ENCODE assay signal across 8 cellular contexts in genomic region chr10:119270893-119271361, GRCh38.
DNase-seq lines count a peak whose midpoint lies in the region; ATAC-seq, FAIRE-seq and TF ChIP-seq lines count a peak whose summit lies in the region.

No MANE protein-coding gene starts in this region.

- H3K9me3 Mint-ChIP-seq in astrocyte (ENCODE audit: unreplicated experiment) (no peaks in the 10 kb centered on the region), nephron progenitor cell (no peaks in the 10 kb centered on the region)

- H3K4me1 ChIP-seq in astrocyte (ENCODE audit: insufficient read depth, low read length) (peaks cover 20% of the 10 kb centered on the region), suprapubic skin (peaks cover 36% of the 10 kb centered on the region)

- H3K4me3 ChIP-seq in astrocyte (ENCODE audit: insufficient read depth, low read depth, low read length) = no peak overlapping the region
- no peak overlapping the region for H3K4me3 ChIP-seq in suprapubic skin

- H3K27me3 ChIP-seq in astrocyte (ENCODE audit: insufficient read depth, low read length) = peaks cover 2% of the 10 kb centered on the region
- no peaks in the 10 kb centered on the region for H3K27me3 ChIP-seq in suprapubic skin

- H3K27me3 Mint-ChIP-seq in astrocyte (ENCODE audit: low read depth, unreplicated experiment) (peaks cover 2% of the 10 kb centered on the region), nephron progenitor cell (ENCODE audit: low read depth, poor library complexity) (peaks cover 2% of the 10 kb centered on the region)

- H3K79me2 ChIP-seq in astrocyte (ENCODE audit: insufficient read depth, low read length) = peaks cover 25% of the 10 kb centered on the region

- H3K4me2 ChIP-seq in astrocyte (ENCODE audit: low read length) = peak overlapping the region; percentile 57

- peak; percentile 63 for ATAC-seq in HG02678 (IDR thresholded peaks at IDR 0.05; ENCODE audit: unreplicated experiment)

- 73% methylated on average over 16 of the region's 17 CpGs for WGBS in suprapubic skin

- no peak for TF ChIP-seq EP300 in suprapubic skin (IDR thresholded peaks at IDR 0.05)

- H3K36me3 ChIP-seq in astrocyte (ENCODE audit: insufficient read depth, low read length) = no peaks in the 10 kb centered on the region
- no peaks in the 10 kb centered on the region for H3K36me3 ChIP-seq in suprapubic skin

- H3K27ac ChIP-seq in astrocyte (ENCODE audit: low read depth, low read length) = no peak overlapping the region
- peak overlapping the region; percentile 51 for H3K27ac ChIP-seq in suprapubic skin

- DNase-seq in GM12891 (ENCODE audit: insufficient read length, low spot score) (no peak), SW480 (ENCODE audit: low spot score) (peak; percentile 82), astrocyte (ENCODE audit: low read depth) (peak; percentile 27), lung microvascular endothelial cell (ENCODE audit: low read depth in 2 of 2) (peak; percentile 81 to 91), suprapubic skin (ENCODE audit: low spot score in 2 of 2) (no peak), nephron progenitor cell (no peak), AG08395 (ENCODE audit: low spot score) (no peak)

- TF ChIP-seq POLR2A in GM12891 (IDR thresholded peaks at IDR 0.05; ENCODE audit: low read depth, low read length) (no peak), suprapubic skin (IDR thresholded peaks at IDR 0.05) (no peak)

- H3K9ac ChIP-seq in astrocyte (ENCODE audit: low read length) = no peak overlapping the region

- H4K20me1 ChIP-seq in astrocyte (ENCODE audit: insufficient read depth, low read length) = peaks cover 61% of the 10 kb centered on the region

- H3K9me3 ChIP-seq in astrocyte (ENCODE audit: insufficient read depth, low read depth, low read length) (no peaks in the 10 kb centered on the region), suprapubic skin (no peaks in the 10 kb centered on the region)

- no peak overlapping the region for H2AFZ ChIP-seq in astrocyte (ENCODE audit: low read depth, low read length)

- no peak for TF ChIP-seq CTCF in astrocyte (IDR thresholded peaks at IDR 0.05; ENCODE audit: insufficient read depth, low read depth, low read length)
- TF ChIP-seq CTCF in suprapubic skin (IDR thresholded peaks at IDR 0.05) = no peak
- TF ChIP-seq CTCF in nephron progenitor cell (IDR thresholded peaks at IDR 0.05) = no peak

- H3K36me3 Mint-ChIP-seq in astrocyte (ENCODE audit: low read depth, unreplicated experiment) (no peaks in the 10 kb centered on the region), nephron progenitor cell (ENCODE audit: low read depth) (no peaks in the 10 kb centered on the region)

- FAIRE-seq in GM12891 (lab: Jason Lieb, UNC) = peak; percentile 82
- FAIRE-seq in astrocyte (lab: Jason Lieb, UNC) = no peak

- H3K4me1 Mint-ChIP-seq in astrocyte (ENCODE audit: low read depth, unreplicated experiment) (peaks cover 9% of the 10 kb centered on the region), nephron progenitor cell (peaks cover 59% of the 10 kb centered on the region)

- H3K4me3 Mint-ChIP-seq in astrocyte (ENCODE audit: unreplicated experiment) (no peak overlapping the region), nephron progenitor cell (no peak overlapping the region)

- H3K27ac Mint-ChIP-seq in astrocyte (ENCODE audit: unreplicated experiment) (no peak overlapping the region), nephron progenitor cell (no peak overlapping the region)

TF ChIP-seq in GM12891, 5 proteins besides CTCF, POLR2A, EP300 and RAD21:
- TF ChIP-seq POLR2AphosphoS5 (IDR thresholded peaks at IDR 0.05; ENCODE audit: low read depth, low read length) (no peak), TAF1 (IDR thresholded peaks at IDR 0.05; ENCODE audit: low read depth, low read length) (no peak), PAX5 (IDR thresholded peaks at IDR 0.05; ENCODE audit: insufficient read depth, low read length, severe bottlenecking) (no peak), SPI1 (IDR thresholded peaks at IDR 0.05; ENCODE audit: low read depth, low read length) (no peak), POU2F2 (IDR thresholded peaks at IDR 0.05; ENCODE audit: low read depth, low read length) (no peak)
TF ChIP-seq in GM12891: peak in this region for 0.

Comparison
In these comparisons a context has a peak if more than half of its experiments do, and no peak if none do; other contexts are left out.
1. DNase-seq: peak in SW480 (single experiment), astrocyte (single experiment) and lung microvascular endothelial cell (2 of 2); none in GM12891 (single experiment), suprapubic skin (0 of 2), nephron progenitor cell (single experiment) and AG08395 (single experiment).